11 cellular contexts compared by ENCODE assay signal in the genomic region with DNA sequence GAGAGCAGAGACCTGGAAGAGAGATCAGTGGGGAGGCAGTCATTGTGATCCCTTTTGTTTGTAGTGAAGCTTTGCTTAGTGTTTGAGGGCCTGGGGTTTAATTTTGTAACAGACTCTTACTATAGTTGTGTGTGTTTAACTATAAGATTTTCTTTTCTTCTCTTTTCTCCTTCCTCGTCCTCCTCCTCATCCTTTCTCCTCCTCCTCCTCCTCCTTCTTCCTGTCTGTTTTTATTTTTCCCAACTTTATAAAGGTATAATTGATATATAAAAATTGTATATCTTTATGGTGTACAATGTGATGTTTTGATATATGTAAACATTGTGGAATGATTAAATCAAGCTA.
DNase-seq lines count a peak whose midpoint lies in the region; ATAC-seq and TF ChIP-seq lines count a peak whose summit lies in the region.
"Had no signal": no experiment of that assay in that cellular context is flagged by ENCODE, and none has a peak within 500 bp of the region (broad histone marks: within the 10 kb centered on the region; RNA-seq: fewer than 3 reads in every experiment).

No MANE protein-coding gene starts in this region.

- TF ChIP-seq POLR2A in HCT116 (IDR thresholded peaks at IDR 0.05; ENCODE audit: borderline replicate concordance, extremely low read depth, insufficient read depth, insufficient read length), result no peak

- no peak overlapping the region for H2AFZ ChIP-seq in HCT116 (ENCODE audit: low read depth, low read length, poor library complexity, severe bottlenecking)

- H3K36me3 ChIP-seq in HCT116 (ENCODE audit: control insufficient read depth in 1 of 2, insufficient read depth in 2 of 2, low read length in 2 of 2), result no peaks in the 10 kb centered on the region
- H3K36me3 ChIP-seq in brain microvascular endothelial cell (replicated peaks), result no peaks in the 10 kb centered on the region
- no peaks in the 10 kb centered on the region for H3K36me3 ChIP-seq in left lung

- no peaks in the 10 kb centered on the region for H3K9me3 ChIP-seq in HCT116 (ENCODE audit: control insufficient read depth in 1 of 2, insufficient read depth in 1 of 2, low read depth in 1 of 2, low read length in 2 of 2)
- H3K9me3 ChIP-seq in left lung, result no peaks in the 10 kb centered on the region

- no TSS peak for BruUV-seq in HCT116 (replicated peaks; lab: Mats Ljungman, UMichigan)

- no peak for ATAC-seq in HCT116
- ATAC-seq in left lung, result no peak
- ATAC-seq in HG03342 (IDR thresholded peaks at IDR 0.05; ENCODE audit: unreplicated experiment), result no peak
- ATAC-seq in HG02884 (IDR thresholded peaks at IDR 0.05; ENCODE audit: unreplicated experiment), result no peak
- ATAC-seq: activated T-helper 17 cell treated with anti-CD3 and anti-CD28 coated beads, Interleukin-2, amount 50 U/mL, for 72 hours had no signal

- no peaks in the 10 kb centered on the region for H3K27me3 ChIP-seq in HCT116 (ENCODE audit: insufficient read depth, low read length)
- H3K27me3 ChIP-seq in brain microvascular endothelial cell (replicated peaks), result no peaks in the 10 kb centered on the region
- no peaks in the 10 kb centered on the region for H3K27me3 ChIP-seq in left lung

- in situ Hi-C loops in brain microvascular endothelial cell (cut with HindIII; ENCODE audit: low pct_ligation_motif_present, low sequenced_read_pairs), result no loop called here

- 0 out of 2 replicates have a peak overlapping the region, but pooled peaks have one; percentile 6 for H3K9ac ChIP-seq in HCT116 (ENCODE audit: low read length)

- peaks cover 29% of the 10 kb centered on the region for H3K79me2 ChIP-seq in HCT116 (ENCODE audit: insufficient read depth, low read length)

- CTCF ChIA-PET in HCT116 (lab: Charles Lee), result interaction anchor here (1.2 to 2.8 kb wide), 7 partner anchors 9 to 406 kb away, joined by 3 to 13 read pairs (median 7); no protein-coding TSS in a partner anchor

- peak overlapping the region; percentile 45 for H3K4me2 ChIP-seq in HCT116 (ENCODE audit: low read length)

- H4K20me1 ChIP-seq in HCT116 (ENCODE audit: insufficient read depth), result no peaks in the 10 kb centered on the region

- H3K9me2 ChIP-seq in HCT116 (ENCODE audit: insufficient read depth), result no peaks in the 10 kb centered on the region

- TF ChIP-seq CTCF in HCT116 (IDR thresholded peaks at IDR 0.05 in 2 of 3, conservative IDR thresholded peaks at IDR 0.05 in 1 of 3; ENCODE audit: borderline replicate concordance in 1 of 3, insufficient read depth in 1 of 3, low read depth in 2 of 3, low read length in 2 of 3) (no peak), brain microvascular endothelial cell (IDR thresholded peaks at IDR 0.05; ENCODE audit: low read depth, low read length, missing control alignments) (no peak), left lung (IDR thresholded peaks at IDR 0.05) (no peak)

- RAD21 ChIA-PET in HCT116 (lab: Charles Lee; ENCODE audit: low non-redundant PET in 1 of 2, low total read pairs in 2 of 2, uncharacterized antibody in 2 of 2, unreplicated experiment in 2 of 2), result no interaction called here

- intact Hi-C loops in HCT116 (cut with micrococcal nuclease), result loop anchor here (5.0 kb wide), 1 partner anchor 49 kb away; no protein-coding TSS in a partner anchor
- intact Hi-C loops in left lung (cut with DNase I), result no loop called here

- POLR2A ChIA-PET in HCT116 (lab: Charles Lee), result interaction anchor here (1.8 kb wide), 1 partner anchor 9 kb away, joined by 6 read pairs; no protein-coding TSS in a partner anchor

- H3K27ac ChIP-seq in HCT116 (ENCODE audit: low read depth, low read length), result no peak overlapping the region
- H3K27ac ChIP-seq in brain microvascular endothelial cell, result peak overlapping the region; percentile 75
- peak overlapping the region; percentile 79 to 86 for H3K27ac ChIP-seq in left lung
- peak overlapping the region in 17 of 21 experiments; percentile 35 to 88 (median 75) for H3K27ac ChIP-seq in skin epidermis

- H3K4me3 ChIP-seq in HCT116 (replicated peaks in 1 of 2; ENCODE audit: low read depth in 1 of 2, low read length in 2 of 2) (no peak overlapping the region), brain microvascular endothelial cell (ENCODE audit: low read depth, low read length) (no peak overlapping the region), left lung (no peak overlapping the region), skin epidermis (no peak overlapping the region)

- H3K4me1 ChIP-seq in HCT116 (ENCODE audit: control insufficient read depth in 1 of 2, insufficient read depth in 2 of 2, low read length in 2 of 2), result peaks cover 43 to 45% of the 10 kb centered on the region in 2 experiments
- peaks cover 38 to 66% of the 10 kb centered on the region in 2 donors for H3K4me1 ChIP-seq in left lung

- no peak for TF ChIP-seq RAD21 in HCT116 (IDR thresholded peaks at IDR 0.05; ENCODE audit: low read depth)

- DNase-seq in HCT116 (ENCODE audit: low read depth, low spot score) (no peak), brain microvascular endothelial cell (no peak), left lung (no peak), NAMALWA (ENCODE audit: low spot score) (no peak), EL (no peak)
- DNase-seq: activated CD4-positive, alpha-beta T cell treated with anti-CD3 and anti-CD28 coated beads for 4 hours; MV-4-11 had no signal

TF ChIP-seq in HCT116, 20 proteins besides CTCF, POLR2A, EP300 and RAD21:
- TF ChIP-seq JUND (IDR thresholded peaks at IDR 0.05) (no peak), FOSL1 (IDR thresholded peaks at IDR 0.05; ENCODE audit: low read depth) (no peak), EZH2phosphoT487 (IDR thresholded peaks at IDR 0.05; ENCODE audit: borderline replicate concordance) (no peak), ZNF274 (IDR thresholded peaks at IDR 0.05; ENCODE audit: low read depth, low read length) (no peak)
- TF ChIP-seq, protein P1, sequence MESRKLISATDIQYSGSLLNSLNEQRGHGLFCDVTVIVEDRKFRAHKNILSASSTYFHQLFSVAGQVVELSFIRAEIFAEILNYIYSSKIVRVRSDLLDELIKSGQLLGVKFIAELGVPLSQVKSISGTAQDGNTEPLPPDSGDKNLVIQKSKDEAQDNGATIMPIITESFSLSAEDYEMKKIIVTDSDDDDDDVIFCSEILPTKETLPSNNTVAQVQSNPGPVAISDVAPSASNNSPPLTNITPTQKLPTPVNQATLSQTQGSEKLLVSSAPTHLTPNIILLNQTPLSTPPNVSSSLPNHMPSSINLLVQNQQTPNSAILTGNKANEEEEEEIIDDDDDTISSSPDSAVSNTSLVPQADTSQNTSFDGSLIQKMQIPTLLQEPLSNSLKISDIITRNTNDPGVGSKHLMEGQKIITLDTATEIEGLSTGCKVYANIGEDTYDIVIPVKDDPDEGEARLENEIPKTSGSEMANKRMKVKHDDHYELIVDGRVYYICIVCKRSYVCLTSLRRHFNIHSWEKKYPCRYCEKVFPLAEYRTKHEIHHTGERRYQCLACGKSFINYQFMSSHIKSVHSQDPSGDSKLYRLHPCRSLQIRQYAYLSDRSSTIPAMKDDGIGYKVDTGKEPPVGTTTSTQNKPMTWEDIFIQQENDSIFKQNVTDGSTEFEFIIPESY (IDR thresholded peaks at IDR 0.05; ENCODE audit: extremely low read depth, insufficient replicate concordance, low read length), result no peak
TF ChIP-seq in HCT116: peak in this region for 0.
